13 cellular contexts compared by ENCODE assay signal in genomic region chr18:22166070-22166972, GRCh38. TPM values are rescaled to one million over a fixed set of nuclear protein-coding genes. Genes with fewer than 3 reads are reported as not detected.
DNase-seq lines count a peak whose midpoint lies in the region; ATAC-seq, FAIRE-seq and TF ChIP-seq lines count a peak whose summit lies in the region.
"Had no signal": no experiment of that assay in that cellular context is flagged by ENCODE, and none has a peak within 500 bp of the region (broad histone marks: within the 10 kb centered on the region; RNA-seq: fewer than 3 reads in every experiment).

No MANE protein-coding gene starts in this region.

- peaks cover 16 to 26% of the 10 kb centered on the region in 2 donors for H3K4me1 Mint-ChIP-seq in natural killer cell treated with Interleukin-12 subunit alpha and Interleukin-12 subunit beta and Interleukin-15 and Interleukin-18, amount 100 ng/mL, for 72 hours (ENCODE audit: low read depth in 2 of 2)

- peak overlapping the region; percentile 91 for H3K4me2 ChIP-seq in A549

- TF ChIP-seq RAD21 in A549 (conservative IDR thresholded peaks at IDR 0.05 in 1 of 2, IDR thresholded peaks at IDR 0.05 in 1 of 2) = no peak

- no peak for FAIRE-seq in A549 (lab: Jason Lieb, UNC)

- peaks cover 0 to 90% (median 9%) of the 10 kb centered on the region in 9 donors for H3K27me3 ChIP-seq in heart left ventricle
- H3K27me3 ChIP-seq: SJCRH30 had no signal

- peak overlapping the region; percentile 34 for H3K4me3 Mint-ChIP-seq in natural killer cell treated with Interleukin-12 subunit alpha and Interleukin-12 subunit beta and Interleukin-15 and Interleukin-18, amount 100 ng/mL, for 72 hours

- POLR2A ChIA-PET in A549 (lab: Yijun Ruan, JAX) = no interaction called here
- POLR2A ChIA-PET in HEK293T (lab: Yijun Ruan, JAX) = no interaction called here

- H3K27ac Mint-ChIP-seq in natural killer cell treated with Interleukin-12 subunit alpha and Interleukin-12 subunit beta and Interleukin-15 and Interleukin-18, amount 100 ng/mL, for 72 hours = peak overlapping the region in 1 of 2 donors; percentile 39

- no peaks in the 10 kb centered on the region for H3K9me3 Mint-ChIP-seq in natural killer cell treated with Interleukin-12 subunit alpha and Interleukin-12 subunit beta and Interleukin-15 and Interleukin-18, amount 100 ng/mL, for 72 hours

- H3K4me1 ChIP-seq in A549 (peaks cover 20% of the 10 kb centered on the region; the same call in 2 of the 3 replicates), heart left ventricle (peaks cover 0 to 45% (median 16%) of the 10 kb centered on the region in 12 donors)
- H3K4me1 ChIP-seq: SJCRH30 had no signal

- no peak overlapping the region; the same call in 2 of the 3 replicates for H3K4me3 ChIP-seq in A549
- H3K4me3 ChIP-seq in heart left ventricle = peak overlapping the region; percentile 34 to 99 (median 86)
- H3K4me3 ChIP-seq: SJCRH30 had no signal

- CTCF ChIA-PET in A549 (lab: Yijun Ruan, JAX) (no interaction called here), HEK293T (lab: Yijun Ruan, JAX) (no interaction called here)

- H3K27me3 Mint-ChIP-seq in natural killer cell treated with Interleukin-12 subunit alpha and Interleukin-12 subunit beta and Interleukin-15 and Interleukin-18, amount 100 ng/mL, for 72 hours = peaks cover 44 to 60% of the 10 kb centered on the region in 2 donors

- ATAC-seq in A549 (no peak), heart left ventricle (peak; percentile 4 to 41 (median 18)), HG03135 (IDR thresholded peaks at IDR 0.05; ENCODE audit: unreplicated experiment) (no peak), HG03196 (IDR thresholded peaks at IDR 0.05; ENCODE audit: unreplicated experiment) (no peak)
- ATAC-seq in natural killer cell treated with Interleukin-12 subunit alpha and Interleukin-12 subunit beta and Interleukin-15 and Interleukin-18, amount 100 ng/mL, for 72 hours = no peak
- ATAC-seq: psoas muscle had no signal

- TF ChIP-seq CTCF in A549 (IDR thresholded peaks at IDR 0.05) (no peak), heart left ventricle (IDR thresholded peaks at IDR 0.05) (peak in 1 of 12 donors; percentile 2)

- 68% methylated on average over 41 of the region's 46 CpGs for WGBS in A549 (ENCODE audit: missing lambda C conversion rate)
- 3 to 6% (median 5%) methylated on average over 37 to 46 of the region's 46 CpGs for WGBS in heart left ventricle, 4 donors

- H3K36me3 ChIP-seq in heart left ventricle = peaks cover 0 to 3% (median 2%) of the 10 kb centered on the region in 9 donors
- H3K36me3 ChIP-seq: breast epithelium, SJCRH30 had no signal

- H3K36me3 Mint-ChIP-seq in natural killer cell treated with Interleukin-12 subunit alpha and Interleukin-12 subunit beta and Interleukin-15 and Interleukin-18, amount 100 ng/mL, for 72 hours = no peaks in the 10 kb centered on the region

- no peak for TF ChIP-seq EP300 in A549 (IDR thresholded peaks at IDR 0.05)

- intact Hi-C loops in heart left ventricle (cut with DNase I) = loop anchor here (2.0 to 10.0 kb wide), 18 partner anchors 52 to 538 kb away; no protein-coding TSS in a partner anchor

- H3K9me3 ChIP-seq in A549 = no peaks in the 10 kb centered on the region
- H3K9me3 ChIP-seq in heart left ventricle = no peaks in the 10 kb centered on the region
- H3K9me3 ChIP-seq: breast epithelium, psoas muscle, SJCRH30 had no signal

- peak; percentile 6 to 11 for DNase-seq in A549 (ENCODE audit: low read depth in 1 of 2, low spot score in 1 of 2)
- DNase-seq in NCI-H226 = peak; percentile 57
- DNase-seq in heart left ventricle = peak; percentile 69 to 80 (median 73)
- no peak for DNase-seq in natural killer cell treated with Interleukin-12 subunit alpha and Interleukin-12 subunit beta and Interleukin-15 and Interleukin-18, amount 100 ng/mL, for 72 hours (ENCODE audit: low spot score)
- DNase-seq in anterior cingulate cortex (lab: John Stamatoyannopoulos, UW) = no peak
- DNase-seq in HEK293T (ENCODE audit: extremely low spot score) = no peak
- DNase-seq: NCI-H2029, SJCRH30 had no signal

- TF ChIP-seq POLR2A in A549 (IDR thresholded peaks at IDR 0.05; ENCODE audit: low read length) (no peak), heart left ventricle (IDR thresholded peaks at IDR 0.05) (peak in 1 of 2 donors; percentile 48)

- H3K27ac ChIP-seq in A549 (no peak overlapping the region), heart left ventricle (peak overlapping the region; percentile 88 to 100 (median 98))
- H3K27ac ChIP-seq: breast epithelium, HL-60, psoas muscle, SJCRH30 had no signal

TF ChIP-seq in A549, 52 proteins besides CTCF, POLR2A, EP300 and RAD21:
- TF ChIP-seq FOXS1 (CRISPR knock-in tag; IDR thresholded peaks at IDR 0.05) (no peak), KDM1A (IDR thresholded peaks at IDR 0.05; ENCODE audit: low read depth) (no peak), ZC3H11A (IDR thresholded peaks at IDR 0.05) (no peak)

TF ChIP-seq in HEK293T, 16 proteins besides CTCF, POLR2A, EP300 and RAD21:
- no peak for TF ChIP-seq BHLHE40 (IDR thresholded peaks at IDR 0.05; ENCODE audit: borderline replicate concordance)
- no peak for TF ChIP-seq CTBP1 (IDR thresholded peaks at IDR 0.05; ENCODE audit: borderline replicate concordance)
- no peak for TF ChIP-seq FOXA1 (IDR thresholded peaks at IDR 0.05)
- TF ChIP-seq NFRKB (IDR thresholded peaks at IDR 0.05) = no peak

RNA-seq across cellular contexts. Expression of gene GATA6, which starts 3.1 kb away (rescaled TPM):
- polyA plus RNA-seq in A549 (2011; rRNA removed) = 0.97 and 1.2 TPM in 2 replicates
- 0.70 and 1.2 TPM in 2 replicates for polyA plus RNA-seq in A549 (2012; cell fraction: cytosol; rRNA removed)
- 2.2 and 2.5 TPM in 2 replicates for polyA plus RNA-seq in A549 (2012; cell fraction: nucleus; rRNA removed)
- 1.3 to 1.6 TPM (median 1.4 TPM) in 3 replicates for polyA plus RNA-seq in A549 (2017; fragmentation: RNase III; extraction: RNeasy Plus Mini Kit Qiagen cat#74134 plus additional on column Dnase treatment)
- polyA minus RNA-seq in A549 (2011; rRNA and poly(A)+ RNA removed) = 0.37 and 0.78 TPM in 2 replicates
- total RNA-seq in heart left ventricle = 10 to 100 TPM; 44.9 to 97.7 (median 76.3) TPM
- 10 to 100 TPM; 42.1 to 52.6 TPM for polyA plus RNA-seq in heart left ventricle
- total RNA-seq in natural killer cell treated with Interleukin-12 subunit alpha and Interleukin-12 subunit beta and Interleukin-15 and Interleukin-18, amount 100 ng/mL, for 72 hours = not detected

Comparison
In these comparisons a context has a peak if more than half of its experiments do, and no peak if none do; other contexts are left out.
1. ATAC-seq: peak in heart left ventricle (4 of 4); none in A549 (0 of 2), natural killer cell treated with Interleukin-12 subunit alpha and Interleukin-12 subunit beta and Interleukin-15 and Interleukin-18, amount 100 ng/mL, for 72 hours (0 of 2), HG03135 (single experiment) and HG03196 (single experiment).
2. DNase-seq: peak in A549 (2 of 2), NCI-H226 (single experiment) and heart left ventricle (5 of 5); none in natural killer cell treated with Interleukin-12 subunit alpha and Interleukin-12 subunit beta and Interleukin-15 and Interleukin-18, amount 100 ng/mL, for 72 hours (single experiment), anterior cingulate cortex (0 of 58) and HEK293T (single experiment).
3. H3K27ac ChIP-seq: peak in heart left ventricle (12 of 12); none in A549 (0 of 2).
4. RNA of gene GATA6, which starts 3.1 kb away (total RNA-seq): 44.9 to 97.7 TPM in heart left ventricle; not detected in natural killer cell treated with Interleukin-12 subunit alpha and Interleukin-12 subunit beta and Interleukin-15 and Interleukin-18, amount 100 ng/mL, for 72 hours; every median in the first group is over 10 times any median in the second.